ENCODE assay signal across 27 cellular contexts in the genomic region with DNA sequence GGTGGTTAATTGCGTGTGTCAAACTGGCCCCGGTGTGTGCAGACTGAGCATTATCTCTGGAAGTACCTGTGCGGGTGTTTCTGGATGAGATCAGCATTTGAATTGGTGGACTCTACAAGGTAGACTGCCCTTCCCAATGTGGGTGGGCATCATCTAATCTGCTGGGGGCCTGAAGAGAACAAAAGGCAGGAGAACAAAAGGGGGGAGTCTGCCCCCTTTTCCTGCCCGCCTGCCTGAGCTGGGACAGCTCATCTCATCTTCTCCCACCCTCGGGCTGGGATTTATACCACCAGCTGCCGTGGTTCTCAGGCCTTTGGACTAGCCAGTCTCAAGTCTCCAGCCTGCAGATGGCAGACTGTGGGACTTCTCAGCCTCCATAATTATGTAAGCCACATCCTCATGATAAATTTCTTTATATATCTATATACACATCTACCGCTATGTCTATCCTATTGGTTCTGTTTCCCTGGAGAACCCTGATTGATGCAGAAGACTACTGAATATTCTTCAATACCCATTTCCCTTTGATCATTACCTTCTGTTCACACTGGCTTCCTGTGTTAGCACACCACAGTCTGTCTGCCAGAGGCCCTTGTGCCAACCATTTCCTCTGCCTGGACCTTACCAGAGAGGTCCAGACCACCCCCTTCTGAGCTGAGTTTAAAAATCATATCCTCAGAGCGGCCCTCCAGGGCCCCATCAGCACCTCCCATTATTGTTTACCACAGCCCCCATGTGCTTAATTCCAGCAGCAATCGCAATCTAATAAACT. TPM values are rescaled to one million over a fixed set of nuclear protein-coding genes. Genes with fewer than 3 reads are reported as not detected.
DNase-seq lines count a peak whose midpoint lies in the region; ATAC-seq lines count a peak whose summit lies in the region.
"Had no signal": no experiment of that assay in that cellular context is flagged by ENCODE, and none has a peak within 500 bp of the region (broad histone marks: within the 10 kb centered on the region; RNA-seq: fewer than 3 reads in every experiment).

No MANE protein-coding gene starts in this region.

- intact Hi-C loops in naive thymus-derived CD4-positive, alpha-beta T cell (cut with micrococcal nuclease) = no loop called here

- peaks cover 0 to 4% of the 10 kb centered on the region in 2 donors for H3K4me1 ChIP-seq in naive thymus-derived CD4-positive, alpha-beta T cell (ENCODE audit: control insufficient read depth in 2 of 2, insufficient read depth in 2 of 2, low read length in 2 of 2)
- H3K4me1 ChIP-seq: SJCRH30 had no signal

- POLR2A ChIA-PET in naive thymus-derived CD4-positive, alpha-beta T cell (lab: Charles Lee) = no interaction called here

- no peaks in the 10 kb centered on the region for H3K9me3 Mint-ChIP-seq in activated T-helper 17 cell treated with anti-CD3 and anti-CD28 coated beads, Interleukin-2, amount 50 U/mL, for 72 hours
- H3K9me3 Mint-ChIP-seq in naive thymus-derived CD4-positive, alpha-beta T cell = peaks cover 0 to 26% (median 6%) of the 10 kb centered on the region in 11 donors
- H3K9me3 Mint-ChIP-seq: stimulated activated naive CD8-positive, alpha-beta T cell treated with anti-CD3 and anti-CD28 coated beads, Interleukin-15, Interleukin-2, amounts not matched to agents 100 ng/mL and 50 ng/mL, for 24 hours had no signal

- DNase-seq in NCI-H524 (lab: John Stamatoyannopoulos, UW) (peak; percentile 8 to 70), NCI-H524 treated with DMSO at 0.1 percent for 48 hours (lab: John Stamatoyannopoulos, UW) (no peak), NCI-H146 (lab: John Stamatoyannopoulos, UW) (peak; percentile 65), midbrain (lab: John Stamatoyannopoulos, UW) (no peak), NCI-H2171 treated with DMSO at 0.1 percent for 48 hours (lab: John Stamatoyannopoulos, UW) (no peak)
- peak in 1 of 9 donors; percentile 3 for DNase-seq in naive thymus-derived CD4-positive, alpha-beta T cell
- DNase-seq: activated CD4-positive, alpha-beta memory T cell treated with anti-CD3 and anti-CD28 coated beads, Interleukin-2, amount 10 ng/mL, durations not matched to agents 7 days and 5 days; activated effector memory CD4-positive, alpha-beta T cell treated with anti-CD3 and anti-CD28 coated beads, Interleukin-2, amount 50 U/mL, for 16 hours; activated naive CD8-positive, alpha-beta T cell treated with anti-CD3 and anti-CD28 coated beads, Interleukin-2, amount 50 U/mL, for 24 hours; activated T-cell treated with anti-CD3 and anti-CD28 coated beads for 4 hours; effector memory CD4-positive, alpha-beta T cell; gastrocnemius medialis; HCEC 1CT; IMR-90; left lung; sigmoid colon; SJCRH30; stimulated activated CD4-positive, alpha-beta T cell treated with anti-CD3 and anti-CD28 coated beads, Interleukin-15, amount 100 ng/mL, for 24 hours; thyroid gland had no signal

- no peak overlapping the region for H3K27ac ChIP-seq in naive thymus-derived CD4-positive, alpha-beta T cell (ENCODE audit: low read depth, low read length)
- H3K27ac ChIP-seq: BLaER1 treated with 17β-estradiol and CSF1 and Interleukin-3, amounts not matched to agents 10 nM and 100 nM; esophagus muscularis mucosa; gastrocnemius medialis; hepatocyte; sigmoid colon; SJCRH30; thyroid gland had no signal

- ATAC-seq in activated T-helper 17 cell treated with anti-CD3 and anti-CD28 coated beads, Interleukin-2, amount 50 U/mL, for 72 hours (replicated peaks) = no peak
- peak; percentile 45 for ATAC-seq in naive thymus-derived CD4-positive, alpha-beta T cell
- ATAC-seq in HG03354 (IDR thresholded peaks at IDR 0.05; ENCODE audit: poor library complexity, severe bottlenecking, unreplicated experiment) = no peak
- ATAC-seq: activated CD4-positive, CD25-positive, alpha-beta regulatory T cell treated with anti-CD3 and anti-CD28 coated beads, Interleukin-2, amount 50 U/mL, for 24 hours; activated naive CD8-positive, alpha-beta T cell treated with anti-CD3 and anti-CD28 coated beads, Interleukin-2, amount 50 U/mL, for 24 hours; gastrocnemius medialis; left lung; Panc1 had no signal

- H3K36me3 ChIP-seq in naive thymus-derived CD4-positive, alpha-beta T cell (ENCODE audit: control insufficient read depth in 2 of 3, insufficient read depth in 3 of 3, low read length in 3 of 3) = no peaks in the 10 kb centered on the region
- H3K36me3 ChIP-seq: esophagus muscularis mucosa, gastrocnemius medialis, left lung, sigmoid colon, SJCRH30, thyroid gland had no signal

- no peaks in the 10 kb centered on the region for H3K27me3 Mint-ChIP-seq in activated T-helper 17 cell treated with anti-CD3 and anti-CD28 coated beads, Interleukin-2, amount 50 U/mL, for 72 hours
- H3K27me3 Mint-ChIP-seq in naive thymus-derived CD4-positive, alpha-beta T cell = no peaks in the 10 kb centered on the region
- H3K27me3 Mint-ChIP-seq: activated CD4-positive, alpha-beta memory T cell treated with anti-CD3 and anti-CD28 coated beads, Interleukin-2, amount 10 ng/mL, durations not matched to agents 7 days and 5 days; activated naive CD8-positive, alpha-beta T cell treated with anti-CD3 and anti-CD28 coated beads, Interleukin-2, amount 50 U/mL, for 24 hours; stimulated activated naive CD8-positive, alpha-beta T cell treated with anti-CD3 and anti-CD28 coated beads, Interleukin-15, Interleukin-2, amounts not matched to agents 100 ng/mL and 50 ng/mL, for 24 hours had no signal

- CTCF ChIA-PET in naive thymus-derived CD4-positive, alpha-beta T cell (lab: Charles Lee) = no interaction called here

- H3K4me3 ChIP-seq in naive thymus-derived CD4-positive, alpha-beta T cell (ENCODE audit: low read length) = no peak overlapping the region
- H3K4me3 ChIP-seq: BLaER1 treated with 17β-estradiol and CSF1 and Interleukin-3, amounts not matched to agents 10 nM and 100 nM; esophagus muscularis mucosa; gastrocnemius medialis; hepatocyte; left lung; sigmoid colon; SJCRH30; thyroid gland had no signal

- no peaks in the 10 kb centered on the region for H3K36me3 Mint-ChIP-seq in activated T-helper 17 cell treated with anti-CD3 and anti-CD28 coated beads, Interleukin-2, amount 50 U/mL, for 72 hours (ENCODE audit: low read depth)
- H3K36me3 Mint-ChIP-seq in naive thymus-derived CD4-positive, alpha-beta T cell = peaks cover 0 to 19% (median 10%) of the 10 kb centered on the region in 5 donors

- H3K27me3 ChIP-seq in naive thymus-derived CD4-positive, alpha-beta T cell (ENCODE audit: control insufficient read depth in 2 of 2, insufficient read depth in 2 of 2, low read length in 2 of 2) = no peaks in the 10 kb centered on the region
- H3K27me3 ChIP-seq: BLaER1 treated with 17β-estradiol and CSF1 and Interleukin-3, amounts not matched to agents 10 nM and 100 nM; esophagus muscularis mucosa; gastrocnemius medialis; hepatocyte; left lung; sigmoid colon; SJCRH30; thyroid gland had no signal

- H3K27ac Mint-ChIP-seq in activated T-helper 17 cell treated with anti-CD3 and anti-CD28 coated beads, Interleukin-2, amount 50 U/mL, for 72 hours = peak overlapping the region; percentile 80
- no peak overlapping the region for H3K27ac Mint-ChIP-seq in naive thymus-derived CD4-positive, alpha-beta T cell
- H3K27ac Mint-ChIP-seq: activated CD4-positive, alpha-beta memory T cell treated with anti-CD3 and anti-CD28 coated beads, Interleukin-2, amount 10 ng/mL, durations not matched to agents 7 days and 5 days; activated naive CD8-positive, alpha-beta T cell treated with anti-CD3 and anti-CD28 coated beads, Interleukin-2, amount 50 U/mL, for 24 hours; stimulated activated naive CD8-positive, alpha-beta T cell treated with anti-CD3 and anti-CD28 coated beads, Interleukin-15, Interleukin-2, amounts not matched to agents 100 ng/mL and 50 ng/mL, for 24 hours had no signal

- peaks cover 8% of the 10 kb centered on the region for H3K4me1 Mint-ChIP-seq in activated T-helper 17 cell treated with anti-CD3 and anti-CD28 coated beads, Interleukin-2, amount 50 U/mL, for 72 hours
- peaks cover 5 to 24% (median 20%) of the 10 kb centered on the region in 7 donors for H3K4me1 Mint-ChIP-seq in naive thymus-derived CD4-positive, alpha-beta T cell

- H3K9me3 ChIP-seq in naive thymus-derived CD4-positive, alpha-beta T cell (ENCODE audit: control insufficient read depth in 2 of 3, low read length in 3 of 3) = no peaks in the 10 kb centered on the region
- H3K9me3 ChIP-seq: gastrocnemius medialis, left lung, sigmoid colon, SJCRH30, thyroid gland had no signal

- no peak overlapping the region for H3K4me3 Mint-ChIP-seq in activated T-helper 17 cell treated with anti-CD3 and anti-CD28 coated beads, Interleukin-2, amount 50 U/mL, for 72 hours
- peak overlapping the region in 1 of 10 donors; percentile 35 for H3K4me3 Mint-ChIP-seq in naive thymus-derived CD4-positive, alpha-beta T cell
- H3K4me3 Mint-ChIP-seq: activated CD4-positive, alpha-beta memory T cell treated with anti-CD3 and anti-CD28 coated beads, Interleukin-2, amount 10 ng/mL, durations not matched to agents 7 days and 5 days; activated naive CD8-positive, alpha-beta T cell treated with anti-CD3 and anti-CD28 coated beads, Interleukin-2, amount 50 U/mL, for 24 hours; stimulated activated naive CD8-positive, alpha-beta T cell treated with anti-CD3 and anti-CD28 coated beads, Interleukin-15, Interleukin-2, amounts not matched to agents 100 ng/mL and 50 ng/mL, for 24 hours had no signal

RNA-seq across cellular contexts. Expression of a gene that starts 25.2 kb away (rescaled TPM):
- 1 to 10 TPM; 4.9 to 6.3 TPM for total RNA-seq in activated T-helper 17 cell treated with anti-CD3 and anti-CD28 coated beads, Interleukin-2, amount 50 U/mL, for 72 hours
- total RNA-seq in naive thymus-derived CD4-positive, alpha-beta T cell = 1 to 10 TPM; 3.0 to 8.1 (median 4.9) TPM
- 10 to 100 TPM; 12.6 to 15.3 TPM for polyA plus RNA-seq in naive thymus-derived CD4-positive, alpha-beta T cell

Comparison
In these comparisons a context has a peak if more than half of its experiments do, and no peak if none do; other contexts are left out.
1. DNase-seq: peak in NCI-H524 (2 of 2) and NCI-H146 (single experiment); none in NCI-H524 treated with DMSO at 0.1 percent for 48 hours (single experiment), midbrain (single experiment) and NCI-H2171 treated with DMSO at 0.1 percent for 48 hours (single experiment).